1 cellular context compared by ENCODE assay signal in genomic region chr1:42219627-42220026, GRCh38.
A peak's percentile ranks its signal among the peaks of the same experiment; 100 is the strongest.
TF ChIP-seq lines count a peak whose summit lies in the region.

No MANE protein-coding gene starts in this region.

TF ChIP-seq in K562, 482 proteins besides CTCF, POLR2A, EP300 and RAD21:
- TF ChIP-seq ZBTB40 (IDR thresholded peaks at IDR 0.05) (peak; percentile 52; the same call in 1 of the 2 replicates), ZBTB40 (CRISPR knock-in tag; IDR thresholded peaks at IDR 0.05) (no peak), SUPT5H (IDR thresholded peaks at IDR 0.05) (no peak)
